ENCODE assay signal across 8 cellular contexts in genomic region chr15:90221251-90221900, GRCh38. TPM values are rescaled to one million over a fixed set of nuclear protein-coding genes. Genes with fewer than 3 reads are reported as not detected.
A peak's percentile ranks its signal among the peaks of the same experiment; 100 is the strongest.
DNase-seq lines count a peak whose midpoint lies in the region; ATAC-seq and TF ChIP-seq lines count a peak whose summit lies in the region.

No MANE protein-coding gene starts in this region.

- no peak overlapping the region for H3K27ac Mint-ChIP-seq in CD4-positive, alpha-beta T cell

- DNase-seq in CD4-positive, alpha-beta T cell = peak in 1 of 10 experiments; percentile 28
- DNase-seq in NCI-H748 treated with DMSO at 0.1 percent for 48 hours (lab: John Stamatoyannopoulos, UW) (peak; percentile 5), astrocyte of the hippocampus (ENCODE audit: low read depth, low spot score) (peak; percentile 87), hepatic stellate cell (ENCODE audit: low spot score) (peak; percentile 96), sigmoid colon (peak; percentile 93), DMS79 (lab: John Stamatoyannopoulos, UW) (no peak)

- H3K4me1 Mint-ChIP-seq in CD4-positive, alpha-beta T cell (ENCODE audit: low read depth) = peaks cover 13% of the 10 kb centered on the region

- TF ChIP-seq EP300 in sigmoid colon (IDR thresholded peaks at IDR 0.05) = no peak

- H3K27ac ChIP-seq in CD4-positive, alpha-beta T cell (ENCODE audit: low read depth, low read length) = no peak overlapping the region
- peak overlapping the region; percentile 53 to 82 (median 79) for H3K27ac ChIP-seq in sigmoid colon

- no peak overlapping the region for H3K4me3 ChIP-seq in sigmoid colon

- CTCF ChIA-PET in CD4-positive, alpha-beta T cell (lab: Charles Lee) = interaction anchor here (0.6 to 1.7 kb wide), 5 partner anchors 11 to 79 kb away, joined by 3 to 5 read pairs (median 3); no protein-coding TSS in a partner anchor

- TF ChIP-seq POLR2A in sigmoid colon (IDR thresholded peaks at IDR 0.05) = no peak

- no peaks in the 10 kb centered on the region for H3K27me3 Mint-ChIP-seq in CD4-positive, alpha-beta T cell

- ATAC-seq in CD4-positive, alpha-beta T cell (ENCODE audit: poor library complexity) = peak; percentile 40
- ATAC-seq in GM21360 (IDR thresholded peaks at IDR 0.05; ENCODE audit: unreplicated experiment) (peak; percentile 51), GM21576 (IDR thresholded peaks at IDR 0.05; ENCODE audit: unreplicated experiment) (no peak)

- no peaks in the 10 kb centered on the region for H3K9me3 Mint-ChIP-seq in CD4-positive, alpha-beta T cell

- TF ChIP-seq CTCF in CD4-positive, alpha-beta T cell (IDR thresholded peaks at IDR 0.05) = no peak
- TF ChIP-seq CTCF in sigmoid colon (IDR thresholded peaks at IDR 0.05) = peak; percentile 79 to 85 (median 82)

- H3K36me3 Mint-ChIP-seq in CD4-positive, alpha-beta T cell (ENCODE audit: low read depth) = peaks cover 15% of the 10 kb centered on the region

- POLR2A ChIA-PET in CD4-positive, alpha-beta T cell (lab: Charles Lee) = interaction anchor here (0.8 to 3.1 kb wide), 3 partner anchors 11 to 119 kb away, joined by 3 to 18 read pairs (median 3); partner anchors contain the start of genes CIB1, GDPGP1 and IDH2

- no peak overlapping the region for H3K4me3 Mint-ChIP-seq in CD4-positive, alpha-beta T cell

- no peaks in the 10 kb centered on the region for H3K27me3 ChIP-seq in CD4-positive, alpha-beta T cell (ENCODE audit: control insufficient read depth, insufficient read depth, low read length)
- H3K27me3 ChIP-seq in sigmoid colon = no peaks in the 10 kb centered on the region

- 40 to 60% methylated on average over 14 of the region's 14 CpGs for WGBS in sigmoid colon, 2 donors

- intact Hi-C loops in CD4-positive, alpha-beta T cell (cut with DNase I, micrococcal nuclease) = no loop called here
- intact Hi-C loops in sigmoid colon (cut with DNase I) = loop anchor here (10.0 kb wide), 1 partner anchor 217 kb away; the partner anchor contains the start of gene ZNF710

- no peaks in the 10 kb centered on the region for H3K9me3 ChIP-seq in CD4-positive, alpha-beta T cell (ENCODE audit: control insufficient read depth, low read length)
- H3K9me3 ChIP-seq in sigmoid colon = no peaks in the 10 kb centered on the region

- peaks cover 39 to 75% (median 45%) of the 10 kb centered on the region in 4 donors for H3K36me3 ChIP-seq in sigmoid colon

- peaks cover 0 to 33% (median 16%) of the 10 kb centered on the region in 4 donors for H3K4me1 ChIP-seq in sigmoid colon

RNA-seq across cellular contexts. Expression of gene CIB1, which starts 12.4 kb away (rescaled TPM):
- total RNA-seq in CD4-positive, alpha-beta T cell = 100 to 1,000 TPM; 279 to 295 TPM
- total RNA-seq in sigmoid colon = 10 to 100 TPM; 18.6 to 35.7 (median 35.5) TPM
- polyA plus RNA-seq in sigmoid colon = 100 to 1,000 TPM; 283 to 436 (median 359) TPM

RNA-seq across cellular contexts. Expression of gene GDPGP1, which starts 12.6 kb away (rescaled TPM):
- total RNA-seq in CD4-positive, alpha-beta T cell = 1 to 10 TPM; 7.5 to 8.3 TPM
- 1 to 10 TPM; 3.0 to 7.5 (median 5.4) TPM for total RNA-seq in sigmoid colon
- 10 to 100 TPM in 1 of 3 donors, 1 to 10 TPM in 2; 7.9 to 12.7 (median 9.0) TPM for polyA plus RNA-seq in sigmoid colon

RNA-seq across cellular contexts. Expression of gene SEMA4B, which starts 20.2 kb away (rescaled TPM):
- total RNA-seq in CD4-positive, alpha-beta T cell = 1 to 10 TPM; 8.0 to 9.5 TPM
- total RNA-seq in sigmoid colon = 10 to 100 TPM; 42.0 to 72.4 (median 58.6) TPM
- 10 to 100 TPM; 10.6 to 94.5 (median 11.4) TPM for polyA plus RNA-seq in sigmoid colon

RNA-seq across cellular contexts. Expression of gene TTLL13, which starts 28.0 kb away (rescaled TPM):
- total RNA-seq in CD4-positive, alpha-beta T cell = 1 to 10 TPM in 1 of 2 experiments, under 1 TPM in 1; 0.63 to 1.8 TPM
- not detected for total RNA-seq in sigmoid colon
- under 1 TPM in 1 of 3 donors, not detected in 2; 0.25 TPM for polyA plus RNA-seq in sigmoid colon

RNA-seq across cellular contexts. Expression of gene NGRN, which starts 44.1 kb away (rescaled TPM):
- 10 to 100 TPM; 55.7 to 58.4 TPM for total RNA-seq in CD4-positive, alpha-beta T cell
- 100 to 1,000 TPM in 3 of 4 donors, 10 to 100 TPM in 1; 81.2 to 139 (median 111) TPM for total RNA-seq in sigmoid colon
- polyA plus RNA-seq in sigmoid colon = 10 to 100 TPM; 43.2 to 66.7 (median 51.8) TPM

Comparison
In these comparisons a context has a peak if more than half of its experiments do, and no peak if none do; other contexts are left out.
1. RNA of gene CIB1, which starts 12.4 kb away (total RNA-seq): 279 to 295 TPM in CD4-positive, alpha-beta T cell; 18.6 to 35.7 TPM in sigmoid colon; every median in the first group is over 4 times any median in the second.
2. RNA of gene SEMA4B, which starts 20.2 kb away (total RNA-seq): 42.0 to 72.4 TPM in sigmoid colon; 8.0 to 9.5 TPM in CD4-positive, alpha-beta T cell; every median in the first group is over 4 times any median in the second.